19 cellular contexts compared by ENCODE assay signal in genomic region chr17:74097461-74098131, GRCh38.
A peak's percentile ranks its signal among the peaks of the same experiment; 100 is the strongest.
DNase-seq lines count a peak whose midpoint lies in the region.
"Had no signal": no experiment of that assay in that cellular context is flagged by ENCODE, and none has a peak within 500 bp of the region (broad histone marks: within the 10 kb centered on the region; RNA-seq: fewer than 3 reads in every experiment).

No MANE protein-coding gene starts in this region.

- H3K27ac Mint-ChIP-seq in activated naive CD4-positive, alpha-beta T cell treated with anti-CD3 and anti-CD28 coated beads for 36 hours: no peak overlapping the region
- H3K27ac Mint-ChIP-seq: CD8-positive, alpha-beta memory T cell; GM23338 had no signal

- no peaks in the 10 kb centered on the region for H3K4me1 Mint-ChIP-seq in activated naive CD4-positive, alpha-beta T cell treated with anti-CD3 and anti-CD28 coated beads for 36 hours (ENCODE audit: low read depth)
- H3K4me1 Mint-ChIP-seq: CD8-positive, alpha-beta memory T cell had no signal

- H3K36me3 Mint-ChIP-seq in activated naive CD4-positive, alpha-beta T cell treated with anti-CD3 and anti-CD28 coated beads for 36 hours (ENCODE audit: low read depth): no peaks in the 10 kb centered on the region
- H3K36me3 Mint-ChIP-seq: CD8-positive, alpha-beta memory T cell had no signal

- DNase-seq in NCI-H82 (lab: John Stamatoyannopoulos, UW) (peak; percentile 93), inferior parietal cortex (ENCODE audit: extremely low spot score) (peak; percentile 49), occipital lobe (lab: John Stamatoyannopoulos, UW) (peak; percentile 39), NOMO-1 (lab: John Stamatoyannopoulos, UW; ENCODE audit: unreplicated experiment in 2 of 2) (no peak), NCI-H526 (lab: John Stamatoyannopoulos, UW) (no peak), NCI-H187 (lab: John Stamatoyannopoulos, UW) (no peak)
- DNase-seq in activated naive CD4-positive, alpha-beta T cell treated with anti-CD3 and anti-CD28 coated beads for 36 hours: no peak
- DNase-seq: ACHN; Calu3; CD8-positive, alpha-beta memory T cell; DMS53; GDM1; MG63; NCI-H1417; NCI-H187 treated with DMSO at 0.1 percent for 48 hours; NCI-H2107; NCI-H510A treated with DMSO at 0.1 percent for 48 hours; SHP77 had no signal

- no peaks in the 10 kb centered on the region for H3K9me3 Mint-ChIP-seq in activated naive CD4-positive, alpha-beta T cell treated with anti-CD3 and anti-CD28 coated beads for 36 hours

- H3K27me3 Mint-ChIP-seq in activated naive CD4-positive, alpha-beta T cell treated with anti-CD3 and anti-CD28 coated beads for 36 hours (ENCODE audit: low read depth): peaks cover 6% of the 10 kb centered on the region

- intact Hi-C loops in activated naive CD4-positive, alpha-beta T cell treated with anti-CD3 and anti-CD28 coated beads for 36 hours (cut with micrococcal nuclease): no loop called here

- CTCF ChIA-PET in activated naive CD4-positive, alpha-beta T cell treated with anti-CD3 and anti-CD28 coated beads for 36 hours (lab: Charles Lee): no interaction called here

- H3K4me3 Mint-ChIP-seq in activated naive CD4-positive, alpha-beta T cell treated with anti-CD3 and anti-CD28 coated beads for 36 hours: no peak overlapping the region
- H3K4me3 Mint-ChIP-seq: CD8-positive, alpha-beta memory T cell; GM23338 had no signal

Comparison
In these comparisons a context has a peak if more than half of its experiments do, and no peak if none do; other contexts are left out.
1. DNase-seq: peak in NCI-H82 (single experiment), inferior parietal cortex (single experiment) and occipital lobe (single experiment); none in NOMO-1 (0 of 2), NCI-H526 (0 of 2), activated naive CD4-positive, alpha-beta T cell treated with anti-CD3 and anti-CD28 coated beads for 36 hours (single experiment) and NCI-H187 (0 of 2).